Comparison of ENCODE assay signal across 8 cellular contexts in genomic region chr1:101291562-101292035, GRCh38. TPM values are rescaled to one million over a fixed set of nuclear protein-coding genes. Genes with fewer than 3 reads are reported as not detected.
DNase-seq lines count a peak whose midpoint lies in the region; ATAC-seq and TF ChIP-seq lines count a peak whose summit lies in the region.

No MANE protein-coding gene starts in this region.

- H3K9me2 ChIP-seq in hepatocyte (replicated peaks; ENCODE audit: insufficient read depth): no peaks in the 10 kb centered on the region

- H3K36me3 ChIP-seq in heart left ventricle (no peaks in the 10 kb centered on the region), right atrium auricular region (no peaks in the 10 kb centered on the region), hepatocyte (replicated peaks; ENCODE audit: insufficient read depth, low read depth) (no peaks in the 10 kb centered on the region)

- no peaks in the 10 kb centered on the region for H3K79me2 ChIP-seq in hepatocyte

- H3K4me2 ChIP-seq in hepatocyte: no peak overlapping the region

- ATAC-seq in heart left ventricle (peak in 3 of 4 donors; percentile 29 to 46 (median 38)), GM19324 (IDR thresholded peaks at IDR 0.05; ENCODE audit: low FRiP score, unreplicated experiment) (no peak), HG03571 (IDR thresholded peaks at IDR 0.05; ENCODE audit: unreplicated experiment) (no peak)

- H2AFZ ChIP-seq in hepatocyte: no peak overlapping the region

- WGBS in heart left ventricle, 4 donors: 15 to 34% (median 23%) methylated on average over 2 of the region's 2 CpGs
- WGBS in hepatocyte (ENCODE audit: low lambda C conversion rate, missing lambda C conversion rate): 12% methylated on average over 2 of the region's 2 CpGs

- H3K4me1 ChIP-seq in heart left ventricle: peaks cover 0 to 50% (median 2%) of the 10 kb centered on the region in 12 donors
- no peaks in the 10 kb centered on the region for H3K4me1 ChIP-seq in right atrium auricular region
- H3K4me1 ChIP-seq in hepatocyte (ENCODE audit: insufficient read depth): peaks cover 8% of the 10 kb centered on the region

- H3K27me3 ChIP-seq in heart left ventricle: no peaks in the 10 kb centered on the region
- H3K27me3 ChIP-seq in right atrium auricular region: no peaks in the 10 kb centered on the region
- H3K27me3 ChIP-seq in hepatocyte: no peaks in the 10 kb centered on the region

- intact Hi-C loops in heart left ventricle (cut with DNase I): loop anchor here in 1 of 10 donors (2.0 kb wide), 1 partner anchor 371 kb away; no protein-coding TSS in a partner anchor

- H3K9me3 ChIP-seq in heart left ventricle (no peaks in the 10 kb centered on the region), right atrium auricular region (no peaks in the 10 kb centered on the region), hepatocyte (ENCODE audit: low read depth) (no peaks in the 10 kb centered on the region)

- H4K20me1 ChIP-seq in hepatocyte (ENCODE audit: insufficient read depth, poor library complexity, severe bottlenecking): no peaks in the 10 kb centered on the region

- no peak for TF ChIP-seq POLR2A in heart left ventricle (IDR thresholded peaks at IDR 0.05)

- H3K4me3 ChIP-seq in heart left ventricle (no peak overlapping the region), right atrium auricular region (no peak overlapping the region), hepatocyte (no peak overlapping the region)

- DNase-seq in heart left ventricle (peak in 1 of 5 donors; percentile 23), right atrium auricular region (ENCODE audit: low spot score) (no peak), LHCN-M2 (ENCODE audit: low read depth) (peak; percentile 84), hepatocyte (ENCODE audit: low spot score) (peak; percentile 30), NCI-H524 (lab: John Stamatoyannopoulos, UW) (no peak)
- DNase-seq in activated CD4-positive, alpha-beta T cell treated with anti-CD3 and anti-CD28 coated beads, Interleukin-2, amount 50 U/mL, for 48 hours: peak; percentile 48 to 68

- TF ChIP-seq CTCF in heart left ventricle (IDR thresholded peaks at IDR 0.05) (no peak), right atrium auricular region (IDR thresholded peaks at IDR 0.05) (no peak), hepatocyte (IDR thresholded peaks at IDR 0.05; ENCODE audit: poor library complexity) (no peak)

- H3K27ac ChIP-seq in heart left ventricle: peak overlapping the region in 1 of 12 donors; percentile 54
- H3K27ac ChIP-seq in right atrium auricular region: no peak overlapping the region
- H3K27ac ChIP-seq in hepatocyte: peak overlapping the region; percentile 24

RNA-seq across cellular contexts. Expression of gene S1PR1, which starts 54.8 kb away (rescaled TPM):
- total RNA-seq in heart left ventricle (100 to 1,000 TPM in 2 of 9 donors, 10 to 100 TPM in 7; 40.6 to 175 (median 61.7) TPM), right atrium auricular region (100 to 1,000 TPM in 1 of 2 donors, 10 to 100 TPM in 1; 92.2 to 125 TPM), LHCN-M2 (2014; rRNA removed) (1.3 and 2.4 TPM in 2 replicates), hepatocyte (8.7 and 9.3 TPM in 2 replicates)
- polyA plus RNA-seq in heart left ventricle (10 to 100 TPM; 37.0 to 60.6 TPM), hepatocyte (9.3 and 10.0 TPM in 2 replicates)
- 8.3 TPM for polyA plus RNA-seq in LHCN-M2 (2012)

Comparison
In these comparisons a context has a peak if more than half of its experiments do, and no peak if none do; other contexts are left out.
1. ATAC-seq: peak in heart left ventricle (3 of 4); none in GM19324 (single experiment) and HG03571 (single experiment).
2. DNase-seq: peak in LHCN-M2 (single experiment), activated CD4-positive, alpha-beta T cell treated with anti-CD3 and anti-CD28 coated beads, Interleukin-2, amount 50 U/mL, for 48 hours (2 of 2) and hepatocyte (single experiment); none in right atrium auricular region (single experiment) and NCI-H524 (0 of 2).